In genomic region chr2:152740743-152741328, GRCh38 we compare ENCODE assay signal across 8 cellular contexts. TPM values are rescaled to one million over a fixed set of nuclear protein-coding genes. Genes with fewer than 3 reads are reported as not detected.
DNase-seq lines count a peak whose midpoint lies in the region; ATAC-seq, FAIRE-seq and TF ChIP-seq lines count a peak whose summit lies in the region.

No MANE protein-coding gene starts in this region.

- H3K27me3 ChIP-seq in AG04450 (ENCODE audit: control insufficient read depth, insufficient read depth, low read length) (no peaks in the 10 kb centered on the region), smooth muscle cell (ENCODE audit: low read depth) (no peaks in the 10 kb centered on the region)

- no peak overlapping the region for H3K9ac ChIP-seq in smooth muscle cell (ENCODE audit: low read depth)

- no peak overlapping the region for H3K4me3 Mint-ChIP-seq in T-cell

- H3K4me1 ChIP-seq in smooth muscle cell (ENCODE audit: low read depth) = no peaks in the 10 kb centered on the region

- no peak for TF ChIP-seq POLR2A in NB4 (IDR thresholded peaks at IDR 0.05; ENCODE audit: extremely low read depth, insufficient read length)

- peaks cover 13% of the 10 kb centered on the region for H4K20me1 ChIP-seq in smooth muscle cell (ENCODE audit: low read depth)

- H3K27ac Mint-ChIP-seq in T-cell = no peak overlapping the region

- peak; percentile 92 for TF ChIP-seq CTCF in AG04450 (IDR thresholded peaks at IDR 0.05; ENCODE audit: low read depth, low read length)
- TF ChIP-seq CTCF in GM12875 (IDR thresholded peaks at IDR 0.05; ENCODE audit: borderline replicate concordance, insufficient read depth, low read depth, low read length) = peak; percentile 53; the same call in 1 of the 2 replicates
- peak; percentile 60 for TF ChIP-seq CTCF in NB4 (IDR thresholded peaks at IDR 0.05; ENCODE audit: low read depth, low read length)
- TF ChIP-seq CTCF in smooth muscle cell (IDR thresholded peaks at IDR 0.05; ENCODE audit: borderline replicate concordance, insufficient read depth, poor library complexity, severe bottlenecking) = peak; percentile 87

- H3F3A ChIP-seq in smooth muscle cell (ENCODE audit: low read depth) = no peaks in the 10 kb centered on the region

- H3K9me3 ChIP-seq in AG04450 (ENCODE audit: control insufficient read depth, insufficient read depth, low read length) = no peaks in the 10 kb centered on the region
- H3K9me3 ChIP-seq in smooth muscle cell (replicated peaks; ENCODE audit: low read depth) = no peaks in the 10 kb centered on the region

- no peak overlapping the region for H3K4me3 ChIP-seq in AG04450 (ENCODE audit: low read depth, low read length)
- H3K4me3 ChIP-seq in GM12875 (ENCODE audit: low read depth, low read length) = no peak overlapping the region
- no peak overlapping the region for H3K4me3 ChIP-seq in NB4 (ENCODE audit: low read depth, low read length)
- H3K4me3 ChIP-seq in smooth muscle cell = no peak overlapping the region

- peaks cover 28% of the 10 kb centered on the region for H3K36me3 Mint-ChIP-seq in T-cell

- H3K79me2 ChIP-seq in smooth muscle cell (ENCODE audit: low read depth) = peaks cover 2% of the 10 kb centered on the region

- DNase-seq in AG04450 (ENCODE audit: low read depth, low spot score) (peak; percentile 26), NB4 (ENCODE audit: low read depth) (peak; percentile 72), T-cell (no peak), frontal cortex (ENCODE audit: low spot score in 2 of 2) (peak; percentile 16 to 37), smooth muscle cell (lab: John Stamatoyannopoulos, UW; ENCODE audit: unreplicated experiment) (no peak), cerebellar nuclear complex (lab: John Stamatoyannopoulos, UW) (no peak)

- H3K27ac ChIP-seq in AG04450 (ENCODE audit: low read depth, low read length) = no peak overlapping the region
- H3K27ac ChIP-seq in smooth muscle cell (ENCODE audit: low read depth) = no peak overlapping the region

- no peaks in the 10 kb centered on the region for H3K9me3 Mint-ChIP-seq in T-cell

- peak; percentile 99 for FAIRE-seq in frontal cortex (lab: Jason Lieb, UNC)

- H3K4me1 Mint-ChIP-seq in T-cell = peaks cover 0 to 3% (median 0%) of the 10 kb centered on the region in 3 donors

- peaks cover 7% of the 10 kb centered on the region for H3K36me3 ChIP-seq in smooth muscle cell (ENCODE audit: low read depth)

- CTCF ChIA-PET in AG04450 (lab: Charles Lee) (interaction anchor here (0.7 to 1.0 kb wide), 4 partner anchors 9 to 120 kb away, joined by 3 to 5 read pairs (median 4); no protein-coding TSS in a partner anchor), T-cell (lab: Charles Lee) (interaction anchor here in 1 of 2 donors (0.6 kb wide), 1 partner anchor 780 kb away, joined by 3 read pairs; no protein-coding TSS in a partner anchor)

- WGBS in smooth muscle cell (ENCODE audit: low lambda C conversion rate) = 75% methylated on average over 2 of the region's 2 CpGs

- no peak overlapping the region for H2AFZ ChIP-seq in smooth muscle cell (ENCODE audit: low read depth)

- ATAC-seq in HG02642 (IDR thresholded peaks at IDR 0.05; ENCODE audit: poor library complexity, unreplicated experiment) (peak; percentile 76), T-cell (replicated peaks in 1 of 4) (peak; percentile 53 to 78 (median 69))

- POLR2A ChIA-PET in AG04450 (lab: Yijun Ruan, JAX) (no interaction called here), T-cell (lab: Charles Lee) (no interaction called here)

- H3K4me2 ChIP-seq in smooth muscle cell = no peak overlapping the region

- no peaks in the 10 kb centered on the region for H3K27me3 Mint-ChIP-seq in T-cell

RNA-seq across cellular contexts. Expression of gene ARL6IP6, which starts 22.4 kb away (rescaled TPM):
- 18.8 and 28.1 TPM in 2 replicates for polyA plus RNA-seq in AG04450 (2011; rRNA removed)
- polyA minus RNA-seq in AG04450 (2011; rRNA and poly(A)+ RNA removed) = 3.7 and 8.5 TPM in 2 replicates
- 10 to 100 TPM; 13.2 to 17.6 (median 15.7) TPM for total RNA-seq in T-cell
- 59.5 TPM for total RNA-seq in frontal cortex
- 42.5 and 51.1 TPM in 2 replicates for total RNA-seq in smooth muscle cell
- 26.6 and 28.5 TPM in 2 replicates for polyA plus RNA-seq in smooth muscle cell

RNA-seq across cellular contexts. Expression of gene PRPF40A, which starts 23.6 kb away (rescaled TPM):
- polyA plus RNA-seq in AG04450 (2011; rRNA removed) (87.1 and 113 TPM in 2 replicates), smooth muscle cell (93.4 and 104 TPM in 2 replicates)
- 277 and 400 TPM in 2 replicates for polyA minus RNA-seq in AG04450 (2011; rRNA and poly(A)+ RNA removed)
- total RNA-seq in T-cell (100 to 1,000 TPM; 101 to 124 (median 106) TPM), frontal cortex (105 TPM), smooth muscle cell (109 and 117 TPM in 2 replicates)

Comparison
In these comparisons a context has a peak if more than half of its experiments do, and no peak if none do; other contexts are left out.
1. DNase-seq: peak in AG04450 (single experiment), NB4 (single experiment) and frontal cortex (2 of 2); none in T-cell (0 of 34), smooth muscle cell (single experiment) and cerebellar nuclear complex (0 of 2).
2. Peak in every context shown above with its lines, with median percentiles within 50 percentile points of each other: CTCF ChIP-seq.